Comparison of ENCODE assay signal across 1 cellular context in the genomic region with DNA sequence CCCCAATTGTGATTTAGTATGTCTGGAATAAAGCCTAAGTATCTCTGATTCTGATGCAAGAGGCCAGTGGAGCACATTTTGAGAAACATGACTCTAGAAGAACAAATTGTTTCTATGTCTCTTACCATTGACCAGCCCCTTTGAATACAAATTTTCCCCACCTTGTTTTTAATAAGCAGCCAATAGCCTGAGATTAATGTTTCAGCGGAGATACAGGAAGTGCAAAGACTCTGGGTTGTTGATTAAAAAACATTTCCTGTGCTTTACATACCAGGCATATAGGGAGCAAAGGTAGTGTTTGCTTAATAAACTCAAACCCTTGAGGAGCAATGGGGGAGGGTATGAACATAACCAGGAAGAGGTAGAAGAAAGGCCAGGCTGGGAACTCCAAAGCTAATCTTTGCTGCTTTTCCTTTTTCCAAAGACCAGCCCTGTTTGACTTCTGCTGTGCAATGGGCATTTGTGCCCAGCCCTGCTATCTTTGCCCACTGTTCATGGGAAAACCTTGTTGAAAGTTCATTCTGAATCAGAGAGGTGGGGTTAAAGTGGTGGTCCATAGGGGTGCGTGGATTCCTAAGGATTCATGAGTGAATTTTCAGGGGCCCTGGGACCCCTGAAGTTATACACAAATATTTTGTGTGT.
TF ChIP-seq lines count a peak whose summit lies in the region.

No MANE protein-coding gene starts in this region.

TF ChIP-seq in HepG2, 621 proteins besides CTCF, POLR2A, EP300 and RAD21 (continued from another document and continues in another):
- TF ChIP-seq POLR2AphosphoS5 (IDR thresholded peaks at IDR 0.05; ENCODE audit: low read depth, low read length) (peak; percentile 67; the same call in 1 of the 2 replicates), MIXL1 (CRISPR knock-in tag; IDR thresholded peaks at IDR 0.05) (peak; percentile 98), ZNF577 (CRISPR knock-in tag; IDR thresholded peaks at IDR 0.05; ENCODE audit: borderline replicate concordance, low read depth) (no peak), GZF1 (CRISPR knock-in tag; IDR thresholded peaks at IDR 0.05) (peak; percentile 42; the same call in 1 of the 2 replicates), ZNF329 (CRISPR knock-in tag; IDR thresholded peaks at IDR 0.05; ENCODE audit: low read depth) (no peak), ZNF430 (CRISPR knock-in tag; IDR thresholded peaks at IDR 0.05) (peak; percentile 66; the same call in 1 of the 2 replicates), GATAD2A (CRISPR knock-in tag; IDR thresholded peaks at IDR 0.05) (peak; percentile 99), SIN3A (IDR thresholded peaks at IDR 0.05; ENCODE audit: borderline replicate concordance, low read depth, low read length) (no peak), FOXP1 (IDR thresholded peaks at IDR 0.05) (no peak), FOXP1 (CRISPR knock-in tag; IDR thresholded peaks at IDR 0.05) (peak; percentile 97), ZNF614 (CRISPR knock-in tag; IDR thresholded peaks at IDR 0.05; ENCODE audit: borderline replicate concordance) (peak; percentile 97), GLI4 (CRISPR knock-in tag; IDR thresholded peaks at IDR 0.05; ENCODE audit: borderline replicate concordance) (no peak; the same call in 1 of the 2 replicates), ZNF644 (CRISPR knock-in tag; IDR thresholded peaks at IDR 0.05; ENCODE audit: low read depth) (peak; percentile 81), ELF1 (CRISPR knock-in tag; IDR thresholded peaks at IDR 0.05) (peak; percentile 93), ZNF879 (CRISPR knock-in tag; IDR thresholded peaks at IDR 0.05) (no peak), ZNF510 (CRISPR knock-in tag; IDR thresholded peaks at IDR 0.05; ENCODE audit: low read depth) (no peak), SIX4 (CRISPR knock-in tag; IDR thresholded peaks at IDR 0.05) (peak; percentile 86), NR2F6 (IDR thresholded peaks at IDR 0.05) (peak; percentile 79), NR2F6 (CRISPR knock-in tag; IDR thresholded peaks at IDR 0.05) (peak; percentile 86), REPIN1 (CRISPR knock-in tag; IDR thresholded peaks at IDR 0.05; ENCODE audit: borderline replicate concordance, low read depth) (peak; percentile 39; the same call in 1 of the 2 replicates), SMC3 (IDR thresholded peaks at IDR 0.05; ENCODE audit: low read length) (0 out of 2 replicates have a peak, but pooled peaks have one; percentile 21), THAP11 (CRISPR knock-in tag; IDR thresholded peaks at IDR 0.05) (peak; percentile 83), ZNF709 (CRISPR knock-in tag; IDR thresholded peaks at IDR 0.05) (no peak), SMARCE1 (IDR thresholded peaks at IDR 0.05; ENCODE audit: borderline replicate concordance) (no peak), HNF4A (CRISPR knock-in tag; IDR thresholded peaks at IDR 0.05) (peak; percentile 99), KLF6 (CRISPR knock-in tag; IDR thresholded peaks at IDR 0.05) (0 out of 2 replicates have a peak, but pooled peaks have one; percentile 45), POLR2G (IDR thresholded peaks at IDR 0.05; ENCODE audit: low read depth, low read length) (peak; percentile 65), RXRA (CRISPR knock-in tag; IDR thresholded peaks at IDR 0.05) (no peak; the same call in 1 of the 2 replicates), ZSCAN25 (CRISPR knock-in tag; IDR thresholded peaks at IDR 0.05) (peak; percentile 76), CREM (IDR thresholded peaks at IDR 0.05) (peak; percentile 91), CREM (CRISPR knock-in tag; IDR thresholded peaks at IDR 0.05) (no peak), CHD4 (IDR thresholded peaks at IDR 0.05; ENCODE audit: borderline replicate concordance, low read length) (peak; percentile 33; the same call in 1 of the 2 replicates), FOXJ3 (CRISPR knock-in tag; IDR thresholded peaks at IDR 0.05; ENCODE audit: borderline replicate concordance) (peak; percentile 91; the same call in 1 of the 2 replicates), CEBPG (CRISPR knock-in tag; IDR thresholded peaks at IDR 0.05) (peak; percentile 84), GTF3A (CRISPR knock-in tag; conservative IDR thresholded peaks at IDR 0.05) (no peak), RFXANK (CRISPR knock-in tag; IDR thresholded peaks at IDR 0.05) (peak; percentile 49; the same call in 1 of the 2 replicates), KAT8 (CRISPR knock-in tag; IDR thresholded peaks at IDR 0.05) (peak; percentile 90), ZFP62 (CRISPR knock-in tag; IDR thresholded peaks at IDR 0.05) (no peak), ZNF138 (CRISPR knock-in tag; IDR thresholded peaks at IDR 0.05; ENCODE audit: low read depth) (no peak), MATR3 (CRISPR knock-in tag; IDR thresholded peaks at IDR 0.05) (no peak), NFYB (CRISPR knock-in tag; IDR thresholded peaks at IDR 0.05) (peak; percentile 26; the same call in 1 of the 2 replicates), GATAD1 (CRISPR knock-in tag; IDR thresholded peaks at IDR 0.05) (peak; percentile 42; the same call in 1 of the 2 replicates)
- TF ChIP-seq, protein P1, sequence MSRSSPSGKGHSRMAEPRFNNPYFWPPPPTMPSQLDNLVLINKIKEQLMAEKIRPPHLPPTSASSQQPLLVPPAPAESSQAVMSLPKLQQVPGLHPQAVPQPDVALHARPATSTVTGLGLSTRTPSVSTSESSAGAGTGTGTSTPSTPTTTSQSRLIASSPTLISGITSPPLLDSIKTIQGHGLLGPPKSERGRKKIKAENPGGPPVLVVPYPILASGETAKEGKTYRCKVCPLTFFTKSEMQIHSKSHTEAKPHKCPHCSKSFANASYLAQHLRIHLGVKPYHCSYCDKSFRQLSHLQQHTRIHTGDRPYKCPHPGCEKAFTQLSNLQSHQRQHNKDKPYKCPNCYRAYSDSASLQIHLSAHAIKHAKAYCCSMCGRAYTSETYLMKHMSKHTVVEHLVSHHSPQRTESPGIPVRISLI (CRISPR knock-in tag; IDR thresholded peaks at IDR 0.05; ENCODE audit: borderline replicate concordance) = peak; percentile 70; the same call in 1 of the 2 replicates
- TF ChIP-seq, protein P2, sequence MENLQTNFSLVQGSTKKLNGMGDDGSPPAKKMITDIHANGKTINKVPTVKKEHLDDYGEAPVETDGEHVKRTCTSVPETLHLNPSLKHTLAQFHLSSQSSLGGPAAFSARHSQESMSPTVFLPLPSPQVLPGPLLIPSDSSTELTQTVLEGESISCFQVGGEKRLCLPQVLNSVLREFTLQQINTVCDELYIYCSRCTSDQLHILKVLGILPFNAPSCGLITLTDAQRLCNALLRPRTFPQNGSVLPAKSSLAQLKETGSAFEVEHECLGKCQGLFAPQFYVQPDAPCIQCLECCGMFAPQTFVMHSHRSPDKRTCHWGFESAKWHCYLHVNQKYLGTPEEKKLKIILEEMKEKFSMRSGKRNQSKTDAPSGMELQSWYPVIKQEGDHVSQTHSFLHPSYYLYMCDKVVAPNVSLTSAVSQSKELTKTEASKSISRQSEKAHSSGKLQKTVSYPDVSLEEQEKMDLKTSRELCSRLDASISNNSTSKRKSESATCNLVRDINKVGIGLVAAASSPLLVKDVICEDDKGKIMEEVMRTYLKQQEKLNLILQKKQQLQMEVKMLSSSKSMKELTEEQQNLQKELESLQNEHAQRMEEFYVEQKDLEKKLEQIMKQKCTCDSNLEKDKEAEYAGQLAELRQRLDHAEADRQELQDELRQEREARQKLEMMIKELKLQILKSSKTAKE (CRISPR knock-in tag; IDR thresholded peaks at IDR 0.05; ENCODE audit: borderline replicate concordance) = peak; percentile 47; the same call in 1 of the 2 replicates
- TF ChIP-seq, protein P3, sequence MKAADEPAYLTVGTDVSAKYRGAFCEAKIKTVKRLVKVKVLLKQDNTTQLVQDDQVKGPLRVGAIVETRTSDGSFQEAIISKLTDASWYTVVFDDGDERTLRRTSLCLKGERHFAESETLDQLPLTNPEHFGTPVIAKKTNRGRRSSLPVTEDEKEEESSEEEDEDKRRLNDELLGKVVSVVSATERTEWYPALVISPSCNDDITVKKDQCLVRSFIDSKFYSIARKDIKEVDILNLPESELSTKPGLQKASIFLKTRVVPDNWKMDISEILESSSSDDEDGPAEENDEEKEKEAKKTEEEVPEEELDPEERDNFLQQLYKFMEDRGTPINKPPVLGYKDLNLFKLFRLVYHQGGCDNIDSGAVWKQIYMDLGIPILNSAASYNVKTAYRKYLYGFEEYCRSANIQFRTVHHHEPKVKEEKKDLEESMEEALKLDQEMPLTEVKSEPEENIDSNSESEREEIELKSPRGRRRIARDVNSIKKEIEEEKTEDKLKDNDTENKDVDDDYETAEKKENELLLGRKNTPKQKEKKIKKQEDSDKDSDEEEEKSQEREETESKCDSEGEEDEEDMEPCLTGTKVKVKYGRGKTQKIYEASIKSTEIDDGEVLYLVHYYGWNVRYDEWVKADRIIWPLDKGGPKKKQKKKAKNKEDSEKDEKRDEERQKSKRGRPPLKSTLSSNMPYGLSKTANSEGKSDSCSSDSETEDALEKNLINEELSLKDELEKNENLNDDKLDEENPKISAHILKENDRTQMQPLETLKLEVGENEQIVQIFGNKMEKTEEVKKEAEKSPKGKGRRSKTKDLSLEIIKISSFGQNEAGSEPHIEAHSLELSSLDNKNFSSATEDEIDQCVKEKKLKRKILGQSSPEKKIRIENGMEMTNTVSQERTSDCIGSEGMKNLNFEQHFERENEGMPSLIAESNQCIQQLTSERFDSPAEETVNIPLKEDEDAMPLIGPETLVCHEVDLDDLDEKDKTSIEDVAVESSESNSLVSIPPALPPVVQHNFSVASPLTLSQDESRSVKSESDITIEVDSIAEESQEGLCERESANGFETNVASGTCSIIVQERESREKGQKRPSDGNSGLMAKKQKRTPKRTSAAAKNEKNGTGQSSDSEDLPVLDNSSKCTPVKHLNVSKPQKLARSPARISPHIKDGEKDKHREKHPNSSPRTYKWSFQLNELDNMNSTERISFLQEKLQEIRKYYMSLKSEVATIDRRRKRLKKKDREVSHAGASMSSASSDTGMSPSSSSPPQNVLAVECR (CRISPR knock-in tag; IDR thresholded peaks at IDR 0.05; ENCODE audit: borderline replicate concordance) = peak; percentile 49; the same call in 1 of the 2 replicates
- TF ChIP-seq, protein P4, sequence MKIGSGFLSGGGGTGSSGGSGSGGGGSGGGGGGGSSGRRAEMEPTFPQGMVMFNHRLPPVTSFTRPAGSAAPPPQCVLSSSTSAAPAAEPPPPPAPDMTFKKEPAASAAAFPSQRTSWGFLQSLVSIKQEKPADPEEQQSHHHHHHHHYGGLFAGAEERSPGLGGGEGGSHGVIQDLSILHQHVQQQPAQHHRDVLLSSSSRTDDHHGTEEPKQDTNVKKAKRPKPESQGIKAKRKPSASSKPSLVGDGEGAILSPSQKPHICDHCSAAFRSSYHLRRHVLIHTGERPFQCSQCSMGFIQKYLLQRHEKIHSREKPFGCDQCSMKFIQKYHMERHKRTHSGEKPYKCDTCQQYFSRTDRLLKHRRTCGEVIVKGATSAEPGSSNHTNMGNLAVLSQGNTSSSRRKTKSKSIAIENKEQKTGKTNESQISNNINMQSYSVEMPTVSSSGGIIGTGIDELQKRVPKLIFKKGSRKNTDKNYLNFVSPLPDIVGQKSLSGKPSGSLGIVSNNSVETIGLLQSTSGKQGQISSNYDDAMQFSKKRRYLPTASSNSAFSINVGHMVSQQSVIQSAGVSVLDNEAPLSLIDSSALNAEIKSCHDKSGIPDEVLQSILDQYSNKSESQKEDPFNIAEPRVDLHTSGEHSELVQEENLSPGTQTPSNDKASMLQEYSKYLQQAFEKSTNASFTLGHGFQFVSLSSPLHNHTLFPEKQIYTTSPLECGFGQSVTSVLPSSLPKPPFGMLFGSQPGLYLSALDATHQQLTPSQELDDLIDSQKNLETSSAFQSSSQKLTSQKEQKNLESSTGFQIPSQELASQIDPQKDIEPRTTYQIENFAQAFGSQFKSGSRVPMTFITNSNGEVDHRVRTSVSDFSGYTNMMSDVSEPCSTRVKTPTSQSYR (CRISPR knock-in tag; IDR thresholded peaks at IDR 0.05; ENCODE audit: borderline replicate concordance) = peak; percentile 99
- TF ChIP-seq, protein P5, sequence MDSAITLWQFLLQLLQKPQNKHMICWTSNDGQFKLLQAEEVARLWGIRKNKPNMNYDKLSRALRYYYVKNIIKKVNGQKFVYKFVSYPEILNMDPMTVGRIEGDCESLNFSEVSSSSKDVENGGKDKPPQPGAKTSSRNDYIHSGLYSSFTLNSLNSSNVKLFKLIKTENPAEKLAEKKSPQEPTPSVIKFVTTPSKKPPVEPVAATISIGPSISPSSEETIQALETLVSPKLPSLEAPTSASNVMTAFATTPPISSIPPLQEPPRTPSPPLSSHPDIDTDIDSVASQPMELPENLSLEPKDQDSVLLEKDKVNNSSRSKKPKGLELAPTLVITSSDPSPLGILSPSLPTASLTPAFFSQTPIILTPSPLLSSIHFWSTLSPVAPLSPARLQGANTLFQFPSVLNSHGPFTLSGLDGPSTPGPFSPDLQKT (CRISPR knock-in tag; IDR thresholded peaks at IDR 0.05; ENCODE audit: borderline replicate concordance) = no peak
- TF ChIP-seq, protein P6, sequence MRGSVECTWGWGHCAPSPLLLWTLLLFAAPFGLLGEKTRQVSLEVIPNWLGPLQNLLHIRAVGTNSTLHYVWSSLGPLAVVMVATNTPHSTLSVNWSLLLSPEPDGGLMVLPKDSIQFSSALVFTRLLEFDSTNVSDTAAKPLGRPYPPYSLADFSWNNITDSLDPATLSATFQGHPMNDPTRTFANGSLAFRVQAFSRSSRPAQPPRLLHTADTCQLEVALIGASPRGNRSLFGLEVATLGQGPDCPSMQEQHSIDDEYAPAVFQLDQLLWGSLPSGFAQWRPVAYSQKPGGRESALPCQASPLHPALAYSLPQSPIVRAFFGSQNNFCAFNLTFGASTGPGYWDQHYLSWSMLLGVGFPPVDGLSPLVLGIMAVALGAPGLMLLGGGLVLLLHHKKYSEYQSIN (CRISPR knock-in tag; IDR thresholded peaks at IDR 0.05; ENCODE audit: borderline replicate concordance) = no peak
